35 cellular contexts compared by ENCODE assay signal in genomic region chr11:1933416-1934325, GRCh38. TPM values are rescaled to one million over a fixed set of nuclear protein-coding genes. Genes with fewer than 3 reads are reported as not detected.
DNase-seq lines count a peak whose midpoint lies in the region; ATAC-seq and TF ChIP-seq lines count a peak whose summit lies in the region.
"Had no signal": no experiment of that assay in that cellular context is flagged by ENCODE, and none has a peak within 500 bp of the region (broad histone marks: within the 10 kb centered on the region; RNA-seq: fewer than 3 reads in every experiment).

No MANE protein-coding gene starts in this region.

- H3K4me3 ChIP-seq in H7 (ENCODE audit: insufficient read depth, low read depth, low read length) (no peak overlapping the region), spleen (no peak overlapping the region)
- H3K4me3 ChIP-seq: adrenal gland, body of pancreas, dorsolateral prefrontal cortex, esophagus muscularis mucosa, GM23338, heart left ventricle, K562, Peyer's patch, SJCRH30, upper lobe of left lung had no signal

- H3K36me3 ChIP-seq in H7 (replicated peaks; ENCODE audit: control insufficient read depth, insufficient read depth, low read length) (no peaks in the 10 kb centered on the region), spleen (no peaks in the 10 kb centered on the region)
- H3K36me3 ChIP-seq: adrenal gland, heart left ventricle, Peyer's patch, SJCRH30, upper lobe of left lung had no signal

- H3K27ac Mint-ChIP-seq in activated naive CD8-positive, alpha-beta T cell treated with anti-CD3 and anti-CD28 coated beads, Interleukin-2, amount 10 ng/mL, durations not matched to agents 7 days and 5 days, result peak overlapping the region; percentile 17
- H3K27ac Mint-ChIP-seq in activated naive CD8-positive, alpha-beta T cell treated with anti-CD3 and anti-CD28 coated beads, Interleukin-2, amount 50 U/mL, for 24 hours, result no peak overlapping the region
- H3K27ac Mint-ChIP-seq in mesothelial cell of epicardium, result peak overlapping the region; percentile 36
- H3K27ac Mint-ChIP-seq: GM23338; progenitor cell of endocrine pancreas; stimulated activated effector memory CD8-positive, alpha-beta T cell treated with anti-CD3 and anti-CD28 coated beads, Interleukin-12 subunit alpha, Interleukin-12 subunit beta, amount 100 ng/mL, for 72 hours had no signal

- no peak for TF ChIP-seq POLR2A in spleen (IDR thresholded peaks at IDR 0.05)

- no peaks in the 10 kb centered on the region for H3K27me3 ChIP-seq in H7 (ENCODE audit: control insufficient read depth, insufficient read depth, low read length)
- peaks cover 0 to 23% (median 0%) of the 10 kb centered on the region in 7 donors for H3K27me3 ChIP-seq in spleen (replicated peaks in 1 of 7)
- H3K27me3 ChIP-seq: adrenal gland, body of pancreas, heart left ventricle, Peyer's patch, upper lobe of left lung had no signal

- POLR2A ChIA-PET in activated naive CD8-positive, alpha-beta T cell treated with anti-CD3 and anti-CD28 coated beads, Interleukin-2, amount 10 ng/mL, durations not matched to agents 7 days and 5 days (lab: Charles Lee), result interaction anchor here (0.6 kb wide), 1 partner anchor 358 kb away, joined by 3 read pairs; no protein-coding TSS in a partner anchor

- no peak for ATAC-seq in activated naive CD8-positive, alpha-beta T cell treated with anti-CD3 and anti-CD28 coated beads, Interleukin-2, amount 10 ng/mL, durations not matched to agents 7 days and 5 days (ENCODE audit: low read depth)
- ATAC-seq in activated naive CD8-positive, alpha-beta T cell treated with anti-CD3 and anti-CD28 coated beads, Interleukin-2, amount 50 U/mL, for 24 hours, result no peak
- ATAC-seq: body of pancreas; GM23338; heart left ventricle; K562; stimulated activated effector memory CD8-positive, alpha-beta T cell treated with anti-CD3 and anti-CD28 coated beads, Interleukin-12 subunit alpha, Interleukin-12 subunit beta, amount 100 ng/mL, for 72 hours had no signal

- intact Hi-C loops in spleen (cut with DNase I; ENCODE audit: low total_unique reads), result no loop called here

- no peaks in the 10 kb centered on the region for H3K36me3 Mint-ChIP-seq in activated naive CD8-positive, alpha-beta T cell treated with anti-CD3 and anti-CD28 coated beads, Interleukin-2, amount 10 ng/mL, durations not matched to agents 7 days and 5 days
- no peaks in the 10 kb centered on the region for H3K36me3 Mint-ChIP-seq in activated naive CD8-positive, alpha-beta T cell treated with anti-CD3 and anti-CD28 coated beads, Interleukin-2, amount 50 U/mL, for 24 hours (ENCODE audit: low read depth)
- no peaks in the 10 kb centered on the region for H3K36me3 Mint-ChIP-seq in mesothelial cell of epicardium
- H3K36me3 Mint-ChIP-seq: CD4-positive, alpha-beta memory T cell; stimulated activated effector memory CD8-positive, alpha-beta T cell treated with anti-CD3 and anti-CD28 coated beads, Interleukin-12 subunit alpha, Interleukin-12 subunit beta, amount 100 ng/mL, for 72 hours had no signal

- 85 to 88% (median 88%) methylated on average over 18 of the region's 18 CpGs for WGBS in spleen, 5 donors

- H3K4me1 Mint-ChIP-seq in activated naive CD8-positive, alpha-beta T cell treated with anti-CD3 and anti-CD28 coated beads, Interleukin-2, amount 10 ng/mL, durations not matched to agents 7 days and 5 days, result peaks cover 5% of the 10 kb centered on the region
- H3K4me1 Mint-ChIP-seq in activated naive CD8-positive, alpha-beta T cell treated with anti-CD3 and anti-CD28 coated beads, Interleukin-2, amount 50 U/mL, for 24 hours, result peaks cover 2% of the 10 kb centered on the region
- peaks cover 36% of the 10 kb centered on the region for H3K4me1 Mint-ChIP-seq in mesothelial cell of epicardium

- H3K4me1 ChIP-seq in spleen, result peaks cover 0 to 3% (median under 1%) of the 10 kb centered on the region in 6 donors
- H3K4me1 ChIP-seq: body of pancreas, Peyer's patch, SJCRH30, upper lobe of left lung had no signal

- TF ChIP-seq CTCF in mesothelial cell of epicardium (IDR thresholded peaks at IDR 0.05; ENCODE audit: unreplicated experiment) (no peak), spleen (IDR thresholded peaks at IDR 0.05 in 8 of 11, conservative IDR thresholded peaks at IDR 0.05 in 3 of 11) (no peak)

- DNase-seq in activated naive CD8-positive, alpha-beta T cell treated with anti-CD3 and anti-CD28 coated beads, Interleukin-2, amount 10 ng/mL, durations not matched to agents 7 days and 5 days, result no peak
- no peak for DNase-seq in activated naive CD8-positive, alpha-beta T cell treated with anti-CD3 and anti-CD28 coated beads, Interleukin-2, amount 50 U/mL, for 24 hours
- DNase-seq in H7 (peak; percentile 53), mesothelial cell of epicardium (ENCODE audit: low spot score in 2 of 2, unreplicated experiment in 2 of 2) (peak; percentile 9 to 30), spleen (peak; percentile 34), NCI-H524 treated with DMSO at 0.1 percent for 48 hours (lab: John Stamatoyannopoulos, UW) (no peak), NCI-H2227 (lab: John Stamatoyannopoulos, UW; ENCODE audit: unreplicated experiment) (no peak), GOT3 (lab: John Stamatoyannopoulos, UW) (no peak)
- DNase-seq: activated CD4-positive, alpha-beta T cell treated with anti-CD3 and anti-CD28 coated beads, Interleukin-2, amount 50 U/mL, for 4 hours; activated T-cell treated with anti-CD3 and anti-CD28 coated beads, Interleukin-2, amount 50 U/mL, for 48 hours; AML-193; cerebellar nuclear complex; foreskin fibroblast; mammary epithelial cell; NCI-H1048; NCI-H446 treated with DMSO at 0.1 percent for 48 hours; NCI-H82; Peyer's patch; substantia nigra; T-helper 9 cell had no signal

- H3K27ac ChIP-seq in spleen, result no peak overlapping the region
- H3K27ac ChIP-seq: adrenal gland, body of pancreas, dorsolateral prefrontal cortex, esophagus muscularis mucosa, Peyer's patch, SJCRH30, upper lobe of left lung had no signal

- no peaks in the 10 kb centered on the region for H3K9me3 ChIP-seq in spleen
- H3K9me3 ChIP-seq: adrenal gland, body of pancreas, esophagus muscularis mucosa, heart left ventricle, Peyer's patch, SJCRH30, upper lobe of left lung had no signal

- H3K4me3 Mint-ChIP-seq in activated naive CD8-positive, alpha-beta T cell treated with anti-CD3 and anti-CD28 coated beads, Interleukin-2, amount 10 ng/mL, durations not matched to agents 7 days and 5 days, result no peak overlapping the region
- H3K4me3 Mint-ChIP-seq in activated naive CD8-positive, alpha-beta T cell treated with anti-CD3 and anti-CD28 coated beads, Interleukin-2, amount 50 U/mL, for 24 hours, result no peak overlapping the region
- H3K4me3 Mint-ChIP-seq in mesothelial cell of epicardium, result no peak overlapping the region
- H3K4me3 Mint-ChIP-seq: CD4-positive, alpha-beta memory T cell; GM23338; stimulated activated effector memory CD8-positive, alpha-beta T cell treated with anti-CD3 and anti-CD28 coated beads, Interleukin-12 subunit alpha, Interleukin-12 subunit beta, amount 100 ng/mL, for 72 hours had no signal

- no peaks in the 10 kb centered on the region for H3K9me3 Mint-ChIP-seq in activated naive CD8-positive, alpha-beta T cell treated with anti-CD3 and anti-CD28 coated beads, Interleukin-2, amount 10 ng/mL, durations not matched to agents 7 days and 5 days
- no peaks in the 10 kb centered on the region for H3K9me3 Mint-ChIP-seq in activated naive CD8-positive, alpha-beta T cell treated with anti-CD3 and anti-CD28 coated beads, Interleukin-2, amount 50 U/mL, for 24 hours
- no peaks in the 10 kb centered on the region for H3K9me3 Mint-ChIP-seq in mesothelial cell of epicardium
- H3K9me3 Mint-ChIP-seq: CD4-positive, alpha-beta memory T cell; GM23338; stimulated activated effector memory CD8-positive, alpha-beta T cell treated with anti-CD3 and anti-CD28 coated beads, Interleukin-12 subunit alpha, Interleukin-12 subunit beta, amount 100 ng/mL, for 72 hours had no signal

- peaks cover 22% of the 10 kb centered on the region for H3K27me3 Mint-ChIP-seq in activated naive CD8-positive, alpha-beta T cell treated with anti-CD3 and anti-CD28 coated beads, Interleukin-2, amount 10 ng/mL, durations not matched to agents 7 days and 5 days
- peaks cover 7% of the 10 kb centered on the region for H3K27me3 Mint-ChIP-seq in activated naive CD8-positive, alpha-beta T cell treated with anti-CD3 and anti-CD28 coated beads, Interleukin-2, amount 50 U/mL, for 24 hours
- H3K27me3 Mint-ChIP-seq in mesothelial cell of epicardium (ENCODE audit: low read depth), result no peaks in the 10 kb centered on the region

RNA-seq across cellular contexts. Expression of gene MRPL23, which starts 13.5 kb away (rescaled TPM):
- total RNA-seq in activated naive CD8-positive, alpha-beta T cell treated with anti-CD3 and anti-CD28 coated beads, Interleukin-2, amount 10 ng/mL, durations not matched to agents 7 days and 5 days, result 10 to 100 TPM; 76.2 to 77.7 TPM
- 75.9 and 91.1 TPM in 2 replicates for total RNA-seq in H7 (2014; rRNA removed; shearing (Covaris generic))
- 37.7 to 40.3 TPM (median 39.4 TPM) in 3 replicates for total RNA-seq in mesothelial cell of epicardium
- 10 to 100 TPM; 32.5 to 75.2 (median 44.5) TPM for total RNA-seq in spleen
- 100 to 1,000 TPM in 2 of 3 donors, 10 to 100 TPM in 1; 58.7 to 160 (median 122) TPM for polyA plus RNA-seq in spleen

RNA-seq across cellular contexts. Expression of gene TNNT3, which starts 14.2 kb away (rescaled TPM):
- 10 to 100 TPM; 13.7 to 16.7 TPM for total RNA-seq in activated naive CD8-positive, alpha-beta T cell treated with anti-CD3 and anti-CD28 coated beads, Interleukin-2, amount 10 ng/mL, durations not matched to agents 7 days and 5 days
- total RNA-seq in H7 (2014; rRNA removed; shearing (Covaris generic)), result not detected in 2 replicates
- total RNA-seq in mesothelial cell of epicardium (15.2 to 19.0 TPM (median 18.0 TPM) in 3 replicates), spleen (1 to 10 TPM in 5 of 7 donors, under 1 TPM in 1, not detected in 1; 0.97 to 4.9 (median 1.9) TPM)
- 1 to 10 TPM in 2 of 3 donors, under 1 TPM in 1; 0.64 to 4.4 (median 3.5) TPM for polyA plus RNA-seq in spleen
- total RNA-seq: A673, GM23338, HT1080, K562, kidney epithelial cell, mammary epithelial cell, progenitor cell of endocrine pancreas had no signal
- polyA plus RNA-seq: CD4-positive, alpha-beta memory T cell; GM23338; mammary epithelial cell had no signal

RNA-seq across cellular contexts. Expression of gene PRR33, which starts 42.0 kb away (rescaled TPM):
- total RNA-seq in activated naive CD8-positive, alpha-beta T cell treated with anti-CD3 and anti-CD28 coated beads, Interleukin-2, amount 10 ng/mL, durations not matched to agents 7 days and 5 days, result not detected
- total RNA-seq in H7 (2014; rRNA removed; shearing (Covaris generic)), result not detected in 2 replicates
- total RNA-seq in mesothelial cell of epicardium (not detected in 3 replicates), spleen (not detected)
- polyA plus RNA-seq in spleen, result under 1 TPM; 0.03 to 0.64 (median 0.20) TPM
- total RNA-seq: A673; body of pancreas; CD4-positive, alpha-beta memory T cell; dorsolateral prefrontal cortex; esophagus muscularis mucosa; GM23338; HT1080; K562; kidney epithelial cell; mammary epithelial cell; Peyer's patch; progenitor cell of endocrine pancreas; upper lobe of left lung had no signal
- polyA plus RNA-seq: GM23338, K562, mammary epithelial cell had no signal

Comparison
In these comparisons a context has a peak if more than half of its experiments do, and no peak if none do; other contexts are left out.
1. DNase-seq: peak in H7 (single experiment), mesothelial cell of epicardium (2 of 2) and spleen (single experiment); none in activated naive CD8-positive, alpha-beta T cell treated with anti-CD3 and anti-CD28 coated beads, Interleukin-2, amount 10 ng/mL, durations not matched to agents 7 days and 5 days (single experiment), activated naive CD8-positive, alpha-beta T cell treated with anti-CD3 and anti-CD28 coated beads, Interleukin-2, amount 50 U/mL, for 24 hours (single experiment), NCI-H524 treated with DMSO at 0.1 percent for 48 hours (single experiment), NCI-H2227 (single experiment) and GOT3 (single experiment).